9 cellular contexts compared by ENCODE assay signal in genomic region chr3:71103430-71103881, GRCh38.
DNase-seq lines count a peak whose midpoint lies in the region; ATAC-seq and TF ChIP-seq lines count a peak whose summit lies in the region.
"Had no signal": no experiment of that assay in that cellular context is flagged by ENCODE, and none has a peak within 500 bp of the region (broad histone marks: within the 10 kb centered on the region; RNA-seq: fewer than 3 reads in every experiment).

No MANE protein-coding gene starts in this region.

- in situ Hi-C loops in IMR-90 (cut with MboI; ENCODE audit: low sequenced_read_pairs) = no loop called here

- no peaks in the 10 kb centered on the region for H3K9me3 Mint-ChIP-seq in activated CD4-positive, alpha-beta memory T cell treated with anti-CD3 and anti-CD28 coated beads for 36 hours

- DNase-seq in IMR-90 (peak; percentile 62), right cardiac atrium (peak; percentile 63 to 87 (median 80)), thoracic aorta (ENCODE audit: low spot score) (no peak)
- DNase-seq in activated CD4-positive, alpha-beta memory T cell treated with anti-CD3 and anti-CD28 coated beads for 36 hours = no peak
- DNase-seq: gastrocnemius medialis, T-helper 2 cell had no signal

- intact Hi-C loops in IMR-90 (cut with micrococcal nuclease) (loop anchor here (1.0 to 10.0 kb wide), 3 partner anchors 119 to 581 kb away; no protein-coding TSS in a partner anchor), right cardiac atrium (cut with DNase I) (no loop called here)
- intact Hi-C loops in activated CD4-positive, alpha-beta memory T cell treated with anti-CD3 and anti-CD28 coated beads for 36 hours (cut with micrococcal nuclease) = no loop called here

- peaks cover 33 to 74% of the 10 kb centered on the region in 2 experiments for H3K79me1 ChIP-seq in IMR-90 (ENCODE audit: low read depth in 1 of 2, low read length in 2 of 2)

- H3K4me1 ChIP-seq in IMR-90 (ENCODE audit: control insufficient read depth, insufficient read depth, low read length) (peaks cover 34% of the 10 kb centered on the region), right cardiac atrium (ENCODE audit: control insufficient read depth, insufficient read depth, low read length) (peaks cover 13% of the 10 kb centered on the region), thoracic aorta (ENCODE audit: control insufficient read depth in 1 of 2, low read depth in 2 of 2) (peaks cover 75 to 97% of the 10 kb centered on the region in 2 donors)

- H3K9me1 ChIP-seq in IMR-90 (ENCODE audit: insufficient read depth, low read length) = peaks cover 10% of the 10 kb centered on the region

- dilution Hi-C loops in IMR-90 (cut with HindIII; ENCODE audit: low sequenced_read_pairs, unreplicated experiment) = no loop called here

- H3K36me3 ChIP-seq in IMR-90 (ENCODE audit: control insufficient read depth, insufficient read depth, low read length) (no peaks in the 10 kb centered on the region; the same call in 1 of the 2 replicates), thoracic aorta (no peaks in the 10 kb centered on the region)
- H3K36me3 ChIP-seq: gastrocnemius medialis had no signal

- peaks cover 81% of the 10 kb centered on the region for H3K4me1 Mint-ChIP-seq in activated CD4-positive, alpha-beta memory T cell treated with anti-CD3 and anti-CD28 coated beads for 36 hours (ENCODE audit: low read depth)

- H3K27ac ChIP-seq in IMR-90 (ENCODE audit: insufficient read depth, low read length) (peak overlapping the region; percentile 75), right cardiac atrium (ENCODE audit: low read length) (no peak overlapping the region), thoracic aorta (peak overlapping the region; percentile 84 to 91)
- H3K27ac ChIP-seq: gastrocnemius medialis had no signal

- H2AK5ac ChIP-seq in IMR-90 (ENCODE audit: low read depth, low read length) = peak overlapping the region; percentile 97

- POLR2A ChIA-PET in IMR-90 (lab: Charles Lee; ENCODE audit: unreplicated experiment) = interaction anchor here (0.6 kb wide), 1 partner anchor 25 kb away, joined by 3 read pairs; no protein-coding TSS in a partner anchor
- POLR2A ChIA-PET in activated CD4-positive, alpha-beta memory T cell treated with anti-CD3 and anti-CD28 coated beads for 36 hours (lab: Charles Lee) = interaction anchor here (2.1 kb wide), 1 partner anchor 25 kb away, joined by 9 read pairs; no protein-coding TSS in a partner anchor

- CTCF ChIA-PET in IMR-90 (lab: Yijun Ruan, JAX) = no interaction called here
- CTCF ChIA-PET in activated CD4-positive, alpha-beta memory T cell treated with anti-CD3 and anti-CD28 coated beads for 36 hours (lab: Charles Lee) = interaction anchor here (0.8 kb wide), 1 partner anchor 482 kb away, joined by 3 read pairs; no protein-coding TSS in a partner anchor

- no peak overlapping the region for H3K4me3 Mint-ChIP-seq in activated CD4-positive, alpha-beta memory T cell treated with anti-CD3 and anti-CD28 coated beads for 36 hours

- no peak for ATAC-seq in IMR-90 (ENCODE audit: low read depth)
- ATAC-seq in right cardiac atrium = peak; percentile 71 to 80
- no peak for ATAC-seq in thoracic aorta (ENCODE audit: insufficient number of reproducible peaks, low FRiP score, low read depth)
- ATAC-seq in GM19397 (IDR thresholded peaks at IDR 0.05; ENCODE audit: unreplicated experiment) = no peak
- ATAC-seq in GM21526 (IDR thresholded peaks at IDR 0.05; ENCODE audit: low FRiP score, unreplicated experiment) = no peak
- no peak for ATAC-seq in HG03175 (IDR thresholded peaks at IDR 0.05; ENCODE audit: unreplicated experiment)

- H3K36me3 Mint-ChIP-seq in activated CD4-positive, alpha-beta memory T cell treated with anti-CD3 and anti-CD28 coated beads for 36 hours = peaks cover 17% of the 10 kb centered on the region

- WGBS in IMR-90 (ENCODE audit: extremely low coverage in 2 of 2, insufficient read length in 1 of 2), 2 experiments = 40% methylated on average over 1 of the region's 7 CpGs; no CpG with 5 or more reads in 1 of the 2 experiments
- WGBS in right cardiac atrium = 19% methylated on average over 7 of the region's 7 CpGs

- peak overlapping the region; percentile 83 for H4K91ac ChIP-seq in IMR-90 (ENCODE audit: insufficient read depth, low read depth, low read length)

- peak overlapping the region; percentile 95 for H3K18ac ChIP-seq in IMR-90 (ENCODE audit: low read depth, low read length)

- peak overlapping the region; percentile 55; the same call in 1 of the 2 replicates for H3K56ac ChIP-seq in IMR-90 (ENCODE audit: extremely low read depth, insufficient read depth, low read length)

- peak overlapping the region; percentile 87 for H4K5ac ChIP-seq in IMR-90 (ENCODE audit: low read depth, low read length)

- H2BK120ac ChIP-seq in IMR-90 (ENCODE audit: low read depth, low read length) = peak overlapping the region; percentile 91

- peak overlapping the region; percentile 55 for H3K27ac Mint-ChIP-seq in activated CD4-positive, alpha-beta memory T cell treated with anti-CD3 and anti-CD28 coated beads for 36 hours

- H3K4me3 ChIP-seq in IMR-90 (ENCODE audit: insufficient read depth, low read depth, low read length) (no peak overlapping the region), right cardiac atrium (ENCODE audit: low read length) (no peak overlapping the region), thoracic aorta (no peak overlapping the region)
- H3K4me3 ChIP-seq: gastrocnemius medialis had no signal

- H2BK20ac ChIP-seq in IMR-90 (ENCODE audit: low read depth, low read length) = peak overlapping the region; percentile 93

- H2BK15ac ChIP-seq in IMR-90 (ENCODE audit: low read depth, low read length) = peak overlapping the region; percentile 88

- no peaks in the 10 kb centered on the region for H3K27me3 ChIP-seq in IMR-90 (ENCODE audit: control insufficient read depth, insufficient read depth, low read length)
- no peaks in the 10 kb centered on the region for H3K27me3 ChIP-seq in right cardiac atrium (ENCODE audit: control insufficient read depth, insufficient read depth)
- H3K27me3 ChIP-seq in thoracic aorta (replicated peaks; ENCODE audit: insufficient read depth) = no peaks in the 10 kb centered on the region
- H3K27me3 ChIP-seq: gastrocnemius medialis had no signal

- H3K23ac ChIP-seq in IMR-90 (ENCODE audit: low read depth, low read length) = peak overlapping the region; percentile 68

- H4K20me1 ChIP-seq in IMR-90 (ENCODE audit: insufficient read depth, low read length) = no peaks in the 10 kb centered on the region

- peak overlapping the region; percentile 94 for H3K4ac ChIP-seq in IMR-90 (ENCODE audit: low read depth, low read length)

- TF ChIP-seq CTCF in IMR-90 (conservative IDR thresholded peaks at IDR 0.05; ENCODE audit: low read depth, low read length) = no peak
- TF ChIP-seq CTCF in thoracic aorta (IDR thresholded peaks at IDR 0.05) = no peak

- no peak overlapping the region for H2AFZ ChIP-seq in IMR-90 (replicated peaks; ENCODE audit: low read length, poor library complexity)

- peak overlapping the region; percentile 39 for H2AK9ac ChIP-seq in IMR-90 (replicated peaks; ENCODE audit: low read depth, low read length, poor library complexity)

- TF ChIP-seq POLR2A in IMR-90 (IDR thresholded peaks at IDR 0.05; ENCODE audit: low read depth, low read length) = no peak

- H3K9me3 ChIP-seq in IMR-90 (ENCODE audit: control insufficient read depth, insufficient read depth, low read length) (no peaks in the 10 kb centered on the region), right cardiac atrium (ENCODE audit: control insufficient read depth, low read length) (no peaks in the 10 kb centered on the region), thoracic aorta (no peaks in the 10 kb centered on the region)
- H3K9me3 ChIP-seq: gastrocnemius medialis had no signal

- BruUV-seq in IMR-90 (replicated peaks; lab: Mats Ljungman, UMichigan) = no TSS peak

- H2BK5ac ChIP-seq in IMR-90 (ENCODE audit: low read depth, low read length, poor library complexity, severe bottlenecking) = peak overlapping the region; percentile 92

- peak overlapping the region; percentile 15; the same call in 1 of the 2 replicates for H3K9ac ChIP-seq in IMR-90 (ENCODE audit: low read depth, low read length)

- peak overlapping the region; percentile 88 for H3K14ac ChIP-seq in IMR-90 (replicated peaks; ENCODE audit: low read depth, low read length)

- H3K4me2 ChIP-seq in IMR-90 (ENCODE audit: low read depth, low read length) = peak overlapping the region; percentile 69; the same call in 1 of the 2 replicates

- no peak for TF ChIP-seq RAD21 in IMR-90 (IDR thresholded peaks at IDR 0.05; ENCODE audit: low read length)

- H3K27me3 Mint-ChIP-seq in activated CD4-positive, alpha-beta memory T cell treated with anti-CD3 and anti-CD28 coated beads for 36 hours = no peaks in the 10 kb centered on the region

- H4K8ac ChIP-seq in IMR-90 (ENCODE audit: low read depth in 2 of 2, low read length in 2 of 2) = peak overlapping the region; percentile 33 to 43; a peak in 3 of 4 replicates

TF ChIP-seq in IMR-90, 13 proteins besides CTCF, POLR2A, EP300 and RAD21:
- TF ChIP-seq BHLHE40 (IDR thresholded peaks at IDR 0.05; ENCODE audit: low read depth, low read length) (no peak), FOS (IDR thresholded peaks at IDR 0.05; ENCODE audit: low read depth, low read length) (no peak), MXI1 (IDR thresholded peaks at IDR 0.05; ENCODE audit: borderline replicate concordance, low read depth, low read length) (no peak), MAFK (IDR thresholded peaks at IDR 0.05; ENCODE audit: low read depth, low read length) (0 out of 2 replicates have a peak, but pooled peaks have one; percentile 3), RCOR1 (IDR thresholded peaks at IDR 0.05; ENCODE audit: insufficient replicate concordance, low read length) (no peak), RFX5 (IDR thresholded peaks at IDR 0.05; ENCODE audit: low read depth, low read length) (no peak)

Comparison
In these comparisons a context has a peak if more than half of its experiments do, and no peak if none do; other contexts are left out.
1. ATAC-seq: peak in right cardiac atrium (2 of 2); none in IMR-90 (single experiment), thoracic aorta (single experiment), GM19397 (single experiment), GM21526 (single experiment) and HG03175 (single experiment).
2. DNase-seq: peak in IMR-90 (single experiment) and right cardiac atrium (3 of 3); none in activated CD4-positive, alpha-beta memory T cell treated with anti-CD3 and anti-CD28 coated beads for 36 hours (single experiment) and thoracic aorta (single experiment).